27 cellular contexts compared by ENCODE assay signal in the genomic region with DNA sequence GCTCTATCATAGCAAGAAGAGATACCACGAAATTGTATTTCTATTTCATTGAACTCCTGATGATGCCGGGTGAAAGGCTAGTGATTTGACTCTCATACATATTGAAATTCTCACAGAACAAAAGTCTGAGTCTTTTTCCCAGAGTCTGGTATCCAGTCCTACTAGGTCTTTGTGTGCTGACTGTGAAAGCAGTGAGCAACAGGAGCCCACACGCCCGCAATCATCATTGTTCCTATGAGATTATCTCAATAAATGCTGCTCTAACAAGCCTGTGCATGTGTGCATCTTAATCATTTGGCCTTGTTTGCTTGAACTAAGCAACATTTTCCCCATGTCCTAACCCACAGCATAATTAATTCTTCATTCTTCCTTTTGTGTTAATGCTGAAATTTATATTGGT.
"Had no signal": no experiment of that assay in that cellular context is flagged by ENCODE, and none has a peak within 500 bp of the region (broad histone marks: within the 10 kb centered on the region; RNA-seq: fewer than 3 reads in every experiment).

No MANE protein-coding gene starts in this region.

- ATAC-seq: heart right ventricle; left lobe of liver; lower lobe of right lung; natural killer cell; stimulated activated effector memory CD8-positive, alpha-beta T cell treated with anti-CD3 and anti-CD28 coated beads, Interleukin-12 subunit alpha, Interleukin-12 subunit beta, amount 100 ng/mL, for 72 hours had no signal

- H3K4me3 Mint-ChIP-seq: activated CD4-positive, alpha-beta memory T cell treated with anti-CD3 and anti-CD28 coated beads for 36 hours; activated CD4-positive, alpha-beta T cell treated with anti-CD3 and anti-CD28 coated beads, Interleukin-2, amount 10 ng/mL, durations not matched to agents 24 days and 14 days; activated naive CD4-positive, alpha-beta T cell treated with anti-CD3 and anti-CD28 coated beads, Interleukin-2, amount 10 ng/mL, durations not matched to agents 7 days and 5 days; activated naive CD8-positive, alpha-beta T cell treated with anti-CD3 and anti-CD28 coated beads, Interleukin-2, amount 10 ng/mL, durations not matched to agents 7 days and 5 days; activated T-cell treated with anti-CD3 and anti-CD28 coated beads, Interleukin-2, amount 50 U/mL, for 24 hours; brain; natural killer cell; stimulated activated effector memory CD8-positive, alpha-beta T cell treated with anti-CD3 and anti-CD28 coated beads, Interleukin-12 subunit alpha, Interleukin-12 subunit beta, amount 100 ng/mL, for 72 hours; stimulated activated naive CD8-positive, alpha-beta T cell treated with anti-CD3 and anti-CD28 coated beads, Interleukin-15, Interleukin-2, amounts not matched to agents 100 ng/mL and 50 ng/mL, for 24 hours had no signal

- H3K4me1 ChIP-seq: ascending aorta, heart right ventricle, lower lobe of right lung, prostate gland, sigmoid colon, uterus had no signal

- H3K27ac ChIP-seq: ascending aorta, heart right ventricle, lower lobe of right lung, prostate gland, sigmoid colon, thoracic aorta, uterus had no signal

- H3K27ac Mint-ChIP-seq: activated CD4-positive, alpha-beta memory T cell treated with anti-CD3 and anti-CD28 coated beads for 36 hours; activated CD4-positive, alpha-beta T cell treated with anti-CD3 and anti-CD28 coated beads, Interleukin-2, amount 10 ng/mL, durations not matched to agents 24 days and 14 days; activated naive CD4-positive, alpha-beta T cell treated with anti-CD3 and anti-CD28 coated beads, Interleukin-2, amount 10 ng/mL, durations not matched to agents 7 days and 5 days; activated naive CD8-positive, alpha-beta T cell treated with anti-CD3 and anti-CD28 coated beads, Interleukin-2, amount 10 ng/mL, durations not matched to agents 7 days and 5 days; activated T-cell treated with anti-CD3 and anti-CD28 coated beads, Interleukin-2, amount 50 U/mL, for 24 hours; natural killer cell; stimulated activated effector memory CD8-positive, alpha-beta T cell treated with anti-CD3 and anti-CD28 coated beads, Interleukin-12 subunit alpha, Interleukin-12 subunit beta, amount 100 ng/mL, for 72 hours; stimulated activated naive CD8-positive, alpha-beta T cell treated with anti-CD3 and anti-CD28 coated beads, Interleukin-15, Interleukin-2, amounts not matched to agents 100 ng/mL and 50 ng/mL, for 24 hours had no signal

- H3K27me3 ChIP-seq: ascending aorta, heart right ventricle, sigmoid colon, uterus had no signal

- DNase-seq: activated CD4-positive, alpha-beta memory T cell treated with anti-CD3 and anti-CD28 coated beads for 36 hours; activated CD4-positive, alpha-beta T cell treated with anti-CD3 and anti-CD28 coated beads, Interleukin-2, amount 10 ng/mL, durations not matched to agents 24 days and 14 days; activated CD4-positive, CD25-positive, alpha-beta regulatory T cell treated with anti-CD3 and anti-CD28 coated beads, Interleukin-2, amount 50 U/mL, for 72 hours; activated CD8-positive, alpha-beta memory T cell treated with anti-CD3 and anti-CD28 coated beads, Interleukin-2, amount 50 U/mL, for 48 hours; activated gamma-delta T cell; activated naive CD4-positive, alpha-beta T cell treated with anti-CD3 and anti-CD28 coated beads, Interleukin-2, amount 10 ng/mL, durations not matched to agents 7 days and 5 days; activated naive CD8-positive, alpha-beta T cell treated with anti-CD3 and anti-CD28 coated beads, Interleukin-2, amount 10 ng/mL, durations not matched to agents 7 days and 5 days; activated T-cell treated with anti-CD3 and anti-CD28 coated beads, Interleukin-2, amount 50 U/mL, for 24 hours; caudate nucleus; heart right ventricle; kidney glomerular epithelial cell; lower lobe of right lung; mesendoderm; natural killer cell; sigmoid colon; small intestine; stimulated activated CD4-positive, alpha-beta T cell treated with anti-CD3 and anti-CD28 coated beads, Interleukin-4, amount 100 ng/mL, for 24 hours; T-helper 2 cell; trophoblast cell; uterus had no signal

- H3K36me3 ChIP-seq: ascending aorta, heart right ventricle, lower lobe of right lung, prostate gland, sigmoid colon, thoracic aorta, uterus had no signal

- H3K36me3 Mint-ChIP-seq: activated CD4-positive, alpha-beta memory T cell treated with anti-CD3 and anti-CD28 coated beads for 36 hours; activated naive CD4-positive, alpha-beta T cell treated with anti-CD3 and anti-CD28 coated beads, Interleukin-2, amount 10 ng/mL, durations not matched to agents 7 days and 5 days; activated naive CD8-positive, alpha-beta T cell treated with anti-CD3 and anti-CD28 coated beads, Interleukin-2, amount 10 ng/mL, durations not matched to agents 7 days and 5 days; brain; natural killer cell; stimulated activated effector memory CD8-positive, alpha-beta T cell treated with anti-CD3 and anti-CD28 coated beads, Interleukin-12 subunit alpha, Interleukin-12 subunit beta, amount 100 ng/mL, for 72 hours had no signal

- H3K9me3 ChIP-seq: ascending aorta, heart right ventricle, lower lobe of right lung, prostate gland, sigmoid colon, thoracic aorta, uterus had no signal

- H3K9me3 Mint-ChIP-seq: brain; stimulated activated naive CD8-positive, alpha-beta T cell treated with anti-CD3 and anti-CD28 coated beads, Interleukin-15, Interleukin-2, amounts not matched to agents 100 ng/mL and 50 ng/mL, for 24 hours had no signal

- H3K27me3 Mint-ChIP-seq: activated CD4-positive, alpha-beta memory T cell treated with anti-CD3 and anti-CD28 coated beads for 36 hours; activated CD4-positive, alpha-beta T cell treated with anti-CD3 and anti-CD28 coated beads, Interleukin-2, amount 10 ng/mL, durations not matched to agents 24 days and 14 days; activated naive CD4-positive, alpha-beta T cell treated with anti-CD3 and anti-CD28 coated beads, Interleukin-2, amount 10 ng/mL, durations not matched to agents 7 days and 5 days; activated naive CD8-positive, alpha-beta T cell treated with anti-CD3 and anti-CD28 coated beads, Interleukin-2, amount 10 ng/mL, durations not matched to agents 7 days and 5 days; activated T-cell treated with anti-CD3 and anti-CD28 coated beads, Interleukin-2, amount 50 U/mL, for 24 hours; brain; stimulated activated naive CD8-positive, alpha-beta T cell treated with anti-CD3 and anti-CD28 coated beads, Interleukin-15, Interleukin-2, amounts not matched to agents 100 ng/mL and 50 ng/mL, for 24 hours had no signal

- H3K4me3 ChIP-seq: ascending aorta, heart right ventricle, lower lobe of right lung, prostate gland, sigmoid colon, thoracic aorta, uterus had no signal

- H3K4me1 Mint-ChIP-seq: activated CD4-positive, alpha-beta T cell treated with anti-CD3 and anti-CD28 coated beads, Interleukin-2, amount 10 ng/mL, durations not matched to agents 24 days and 14 days; activated naive CD4-positive, alpha-beta T cell treated with anti-CD3 and anti-CD28 coated beads, Interleukin-2, amount 10 ng/mL, durations not matched to agents 7 days and 5 days; activated naive CD8-positive, alpha-beta T cell treated with anti-CD3 and anti-CD28 coated beads, Interleukin-2, amount 10 ng/mL, durations not matched to agents 7 days and 5 days; natural killer cell; stimulated activated effector memory CD8-positive, alpha-beta T cell treated with anti-CD3 and anti-CD28 coated beads, Interleukin-12 subunit alpha, Interleukin-12 subunit beta, amount 100 ng/mL, for 72 hours had no signal
